ENCODE assay signal across 8 cellular contexts in the genomic region with DNA sequence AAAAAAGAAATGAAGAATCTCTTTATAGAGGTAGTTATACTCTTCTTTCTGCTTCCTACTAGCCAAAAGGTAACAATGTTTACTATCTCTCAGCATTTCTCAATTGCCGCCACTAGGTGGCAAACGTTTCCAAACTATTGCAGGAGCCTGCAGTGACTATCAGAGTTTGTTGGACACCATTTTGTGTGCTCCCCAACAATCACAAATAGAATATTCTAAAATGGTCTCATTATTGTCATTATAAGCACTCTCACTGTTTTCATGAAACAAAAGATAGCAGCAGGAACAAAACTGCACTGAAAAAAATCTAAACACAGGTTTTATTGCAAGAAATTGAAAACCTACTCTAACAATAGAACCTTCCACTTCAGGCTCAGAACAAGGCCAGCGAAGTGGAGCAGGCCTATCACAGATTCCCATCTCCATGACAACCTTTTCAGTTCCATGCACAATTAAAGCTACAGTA.
A peak's percentile ranks its signal among the peaks of the same experiment; 100 is the strongest.
DNase-seq lines count a peak whose midpoint lies in the region; ATAC-seq and TF ChIP-seq lines count a peak whose summit lies in the region.

No MANE protein-coding gene starts in this region.

- H2BK5ac ChIP-seq in neuronal stem cell (ENCODE audit: low read length) = no peak overlapping the region

- H3K36me3 ChIP-seq in neuronal stem cell (replicated peaks in 1 of 2; ENCODE audit: control insufficient read depth in 2 of 2, insufficient read depth in 2 of 2, low read length in 2 of 2) = no peaks in the 10 kb centered on the region
- H3K36me3 ChIP-seq in suprapubic skin = no peaks in the 10 kb centered on the region

- no CpG with 5 or more reads among the region's 3 CpGs for WGBS in neuronal stem cell (ENCODE audit: extremely low coverage in 2 of 2, insufficient read length in 2 of 2, insufficient replicate concordance in 1 of 2), 2 donors
- WGBS in suprapubic skin = 7% methylated on average over 3 of the region's 3 CpGs

- DNase-seq in EL = peak; percentile 74
- peak; percentile 70 for DNase-seq in KG1 (lab: John Stamatoyannopoulos, UW)
- DNase-seq in OCI-M1 (lab: John Stamatoyannopoulos, UW) = peak; percentile 91
- peak; percentile 66 to 74 for DNase-seq in activated T-cell treated with anti-CD3 and anti-CD28 coated beads, Interleukin-2, amount 50 U/mL, for 48 hours
- DNase-seq in fibroblast of pulmonary artery (ENCODE audit: low read depth) = peak; percentile 87
- DNase-seq in neuronal stem cell (ENCODE audit: low spot score) = peak; percentile 77
- peak; percentile 77 to 83 for DNase-seq in suprapubic skin (ENCODE audit: low spot score in 2 of 2)

- H2AFZ ChIP-seq in neuronal stem cell (ENCODE audit: low read length) = peak overlapping the region; percentile 89

- no peak for TF ChIP-seq EP300 in suprapubic skin (IDR thresholded peaks at IDR 0.05)

- H2BK120ac ChIP-seq in neuronal stem cell (ENCODE audit: low read depth, low read length) = no peak overlapping the region

- H2AK5ac ChIP-seq in neuronal stem cell (ENCODE audit: low read depth, low read length) = no peak overlapping the region

- H3K4me2 ChIP-seq in neuronal stem cell (ENCODE audit: insufficient read depth, low read length, poor library complexity, severe bottlenecking) = no peak overlapping the region

- H3K27ac ChIP-seq in neuronal stem cell (replicated peaks; ENCODE audit: low read length) (no peak overlapping the region), suprapubic skin (no peak overlapping the region)

- H3K18ac ChIP-seq in neuronal stem cell (ENCODE audit: low read length) = no peak overlapping the region

- H3K27me3 ChIP-seq in neuronal stem cell (ENCODE audit: control insufficient read depth in 3 of 3, insufficient read depth in 3 of 3, low read depth in 1 of 3, low read length in 3 of 3) = no peaks in the 10 kb centered on the region
- no peaks in the 10 kb centered on the region for H3K27me3 ChIP-seq in suprapubic skin

- H3K23ac ChIP-seq in neuronal stem cell (ENCODE audit: low read depth, low read length, poor library complexity) = no peak overlapping the region

- H3K9me3 ChIP-seq in neuronal stem cell (replicated peaks in 1 of 2; ENCODE audit: control insufficient read depth in 2 of 2, insufficient read depth in 1 of 2, low read depth in 1 of 2, low read length in 2 of 2) (no peaks in the 10 kb centered on the region), suprapubic skin (no peaks in the 10 kb centered on the region)

- no peak overlapping the region for H3K14ac ChIP-seq in neuronal stem cell (ENCODE audit: low read length)

- no peak overlapping the region for H2BK15ac ChIP-seq in neuronal stem cell (ENCODE audit: low read length)

- TF ChIP-seq CTCF in fibroblast of pulmonary artery (IDR thresholded peaks at IDR 0.05; ENCODE audit: low read length, missing control alignments) (peak; percentile 80), suprapubic skin (IDR thresholded peaks at IDR 0.05) (peak; percentile 59 to 64)

- peaks cover 0 to 2% of the 10 kb centered on the region in 2 donors for H3K4me1 ChIP-seq in neuronal stem cell (ENCODE audit: control insufficient read depth in 2 of 2, insufficient read depth in 1 of 2, low read depth in 1 of 2, low read length in 2 of 2)
- H3K4me1 ChIP-seq in suprapubic skin = peaks cover 6% of the 10 kb centered on the region

- no peak for TF ChIP-seq POLR2A in suprapubic skin (IDR thresholded peaks at IDR 0.05)

- H3K4ac ChIP-seq in neuronal stem cell (ENCODE audit: low read length) = no peak overlapping the region

- H2BK12ac ChIP-seq in neuronal stem cell (ENCODE audit: low read length) = no peak overlapping the region

- H3K79me1 ChIP-seq in neuronal stem cell (ENCODE audit: low read depth, low read length) = no peaks in the 10 kb centered on the region

- no peak overlapping the region for H4K8ac ChIP-seq in neuronal stem cell (ENCODE audit: low read depth, low read length)

- H3K4me3 ChIP-seq in fibroblast of pulmonary artery (replicated peaks; ENCODE audit: low read depth, low read length) (no peak overlapping the region), neuronal stem cell (ENCODE audit: low read length in 2 of 2) (peak overlapping the region in 1 of 2 donors; percentile 23), suprapubic skin (no peak overlapping the region)

- H4K91ac ChIP-seq in neuronal stem cell (ENCODE audit: low read depth, low read length, poor library complexity) = no peak overlapping the region

- ATAC-seq in GM21825 (IDR thresholded peaks at IDR 0.05; ENCODE audit: unreplicated experiment) = peak; percentile 94

- H3K9ac ChIP-seq in neuronal stem cell (ENCODE audit: low read depth, low read length, poor library complexity) = no peak overlapping the region
